7 cellular contexts compared by ENCODE assay signal in genomic region chr9:31585158-31585557, GRCh38.
"Had no signal": no experiment of that assay in that cellular context is flagged by ENCODE, and none has a peak within 500 bp of the region (broad histone marks: within the 10 kb centered on the region; RNA-seq: fewer than 3 reads in every experiment).

No MANE protein-coding gene starts in this region.

- DNase-seq: GDM1, GF-D8 had no signal

- ATAC-seq: GM12878 had no signal

- H3K4me3 ChIP-seq: GM12878 had no signal

- FAIRE-seq: GM12878, GM12891, GM12892, GM18507, GM19239 had no signal
